Comparison of ENCODE assay signal across 9 cellular contexts in genomic region chr16:2905988-2906387, GRCh38. TPM values are rescaled to one million over a fixed set of nuclear protein-coding genes. Genes with fewer than 3 reads are reported as not detected.
DNase-seq lines count a peak whose midpoint lies in the region; ATAC-seq and TF ChIP-seq lines count a peak whose summit lies in the region.
"Had no signal": no experiment of that assay in that cellular context is flagged by ENCODE, and none has a peak within 500 bp of the region (broad histone marks: within the 10 kb centered on the region; RNA-seq: fewer than 3 reads in every experiment).

No MANE protein-coding gene starts in this region.

- peak overlapping the region; percentile 78 to 89 for H3K4me3 Mint-ChIP-seq in activated T-cell treated with anti-CD3 and anti-CD28 coated beads, Interleukin-2, amount 50 U/mL, for 72 hours
- H3K4me3 Mint-ChIP-seq in activated CD8-positive, alpha-beta T cell treated with anti-CD3 and anti-CD28 coated beads, Interleukin-2, amount 10 ng/mL, durations not matched to agents 7 days and 5 days, result peak overlapping the region; percentile 91

- no peaks in the 10 kb centered on the region for H3K27me3 Mint-ChIP-seq in activated T-cell treated with anti-CD3 and anti-CD28 coated beads, Interleukin-2, amount 50 U/mL, for 72 hours (ENCODE audit: low read depth)
- H3K27me3 Mint-ChIP-seq in activated CD8-positive, alpha-beta T cell treated with anti-CD3 and anti-CD28 coated beads, Interleukin-2, amount 10 ng/mL, durations not matched to agents 7 days and 5 days (ENCODE audit: low read depth), result peaks cover 5% of the 10 kb centered on the region

- H3K4me1 Mint-ChIP-seq in activated T-cell treated with anti-CD3 and anti-CD28 coated beads, Interleukin-2, amount 50 U/mL, for 72 hours (ENCODE audit: low read depth), result peaks cover 28% of the 10 kb centered on the region
- peaks cover 27% of the 10 kb centered on the region for H3K4me1 Mint-ChIP-seq in activated CD8-positive, alpha-beta T cell treated with anti-CD3 and anti-CD28 coated beads, Interleukin-2, amount 10 ng/mL, durations not matched to agents 7 days and 5 days (ENCODE audit: low read depth)

- H3K27ac ChIP-seq in temporal lobe (ENCODE audit: low read depth, low read length) (peak overlapping the region; percentile 30), brain microvascular endothelial cell (no peak overlapping the region)

- CTCF ChIA-PET in activated CD8-positive, alpha-beta T cell treated with anti-CD3 and anti-CD28 coated beads, Interleukin-2, amount 10 ng/mL, durations not matched to agents 7 days and 5 days (lab: Charles Lee), result interaction anchor here (0.7 to 3.1 kb wide), 10 partner anchors 11 to 67 kb away, joined by 3 to 25 read pairs (median 4); partner anchors contain the start of gene FLYWCH2

- H3K36me3 Mint-ChIP-seq in activated T-cell treated with anti-CD3 and anti-CD28 coated beads, Interleukin-2, amount 50 U/mL, for 72 hours (ENCODE audit: insufficient read depth in 2 of 2), result no peaks in the 10 kb centered on the region
- H3K36me3 Mint-ChIP-seq in activated CD8-positive, alpha-beta T cell treated with anti-CD3 and anti-CD28 coated beads, Interleukin-2, amount 10 ng/mL, durations not matched to agents 7 days and 5 days (ENCODE audit: low read depth), result no peaks in the 10 kb centered on the region

- in situ Hi-C loops in brain microvascular endothelial cell (cut with HindIII; ENCODE audit: low pct_ligation_motif_present, low sequenced_read_pairs), result no loop called here

- no peak for TF ChIP-seq CTCF in brain microvascular endothelial cell (IDR thresholded peaks at IDR 0.05; ENCODE audit: low read depth, low read length, missing control alignments)

- POLR2A ChIA-PET in activated CD8-positive, alpha-beta T cell treated with anti-CD3 and anti-CD28 coated beads, Interleukin-2, amount 10 ng/mL, durations not matched to agents 7 days and 5 days (lab: Charles Lee), result interaction anchor here (0.7 to 1.1 kb wide), 3 partner anchors 8 to 128 kb away, joined by 3 to 4 read pairs (median 3); partner anchors contain the start of gene FLYWCH2

- H3K27me3 ChIP-seq in brain microvascular endothelial cell (replicated peaks), result no peaks in the 10 kb centered on the region

- no peak overlapping the region for H3K4me3 ChIP-seq in brain microvascular endothelial cell (ENCODE audit: low read depth, low read length)

- H3K9me3 Mint-ChIP-seq in activated T-cell treated with anti-CD3 and anti-CD28 coated beads, Interleukin-2, amount 50 U/mL, for 72 hours, result no peaks in the 10 kb centered on the region
- no peaks in the 10 kb centered on the region for H3K9me3 Mint-ChIP-seq in activated CD8-positive, alpha-beta T cell treated with anti-CD3 and anti-CD28 coated beads, Interleukin-2, amount 10 ng/mL, durations not matched to agents 7 days and 5 days (ENCODE audit: insufficient read depth)

- no peak for ATAC-seq in activated T-cell treated with anti-CD3 and anti-CD28 coated beads, Interleukin-2, amount 50 U/mL, for 72 hours (replicated peaks in 1 of 2)
- ATAC-seq in activated CD8-positive, alpha-beta T cell treated with anti-CD3 and anti-CD28 coated beads, Interleukin-2, amount 10 ng/mL, durations not matched to agents 7 days and 5 days, result no peak

- DNase-seq in activated T-cell treated with anti-CD3 and anti-CD28 coated beads, Interleukin-2, amount 50 U/mL, for 72 hours, result no peak
- DNase-seq in activated T-cell treated with anti-CD3 and anti-CD28 coated beads for 4 hours (no peak), iPS-NIHi11 (ENCODE audit: low spot score) (peak; percentile 88), brain microvascular endothelial cell (no peak), NCI-H774 (lab: John Stamatoyannopoulos, UW) (no peak), hypothalamus (lab: John Stamatoyannopoulos, UW) (no peak)
- no peak for DNase-seq in activated CD8-positive, alpha-beta T cell treated with anti-CD3 and anti-CD28 coated beads, Interleukin-2, amount 10 ng/mL, durations not matched to agents 7 days and 5 days

- H3K27ac Mint-ChIP-seq in activated T-cell treated with anti-CD3 and anti-CD28 coated beads, Interleukin-2, amount 50 U/mL, for 72 hours, result no peak overlapping the region
- peak overlapping the region; percentile 62 for H3K27ac Mint-ChIP-seq in activated CD8-positive, alpha-beta T cell treated with anti-CD3 and anti-CD28 coated beads, Interleukin-2, amount 10 ng/mL, durations not matched to agents 7 days and 5 days

- H3K36me3 ChIP-seq in brain microvascular endothelial cell (replicated peaks), result no peaks in the 10 kb centered on the region

RNA-seq across cellular contexts. Expression of gene FLYWCH1, which starts 5.7 kb away (rescaled TPM):
- 10 to 100 TPM; 68.5 to 76.4 TPM for total RNA-seq in activated T-cell treated with anti-CD3 and anti-CD28 coated beads, Interleukin-2, amount 50 U/mL, for 72 hours
- 10 to 100 TPM; 44.6 to 48.9 TPM for total RNA-seq in activated CD8-positive, alpha-beta T cell treated with anti-CD3 and anti-CD28 coated beads, Interleukin-2, amount 10 ng/mL, durations not matched to agents 7 days and 5 days
- total RNA-seq in temporal lobe, result 19.4 TPM

RNA-seq across cellular contexts. Expression of gene FLYWCH2, which starts 23.0 kb away (rescaled TPM):
- 10 to 100 TPM; 26.4 to 29.1 TPM for total RNA-seq in activated T-cell treated with anti-CD3 and anti-CD28 coated beads, Interleukin-2, amount 50 U/mL, for 72 hours
- total RNA-seq in activated CD8-positive, alpha-beta T cell treated with anti-CD3 and anti-CD28 coated beads, Interleukin-2, amount 10 ng/mL, durations not matched to agents 7 days and 5 days, result 10 to 100 TPM; 22.5 to 22.8 TPM
- total RNA-seq in temporal lobe, result 28.3 TPM

RNA-seq across cellular contexts. Expression of gene PRSS22, which starts 48.0 kb away (rescaled TPM):
- 1 to 10 TPM in 1 of 2 donors, not detected in 1; 1.1 TPM for total RNA-seq in activated T-cell treated with anti-CD3 and anti-CD28 coated beads, Interleukin-2, amount 50 U/mL, for 72 hours
- not detected for total RNA-seq in activated CD8-positive, alpha-beta T cell treated with anti-CD3 and anti-CD28 coated beads, Interleukin-2, amount 10 ng/mL, durations not matched to agents 7 days and 5 days
- total RNA-seq in temporal lobe, result not detected
- total RNA-seq: T-helper 2 cell treated with Interferon-gamma antibody and Interleukin-4, amounts not matched to agents 100 ng/mL and 5 ng/mL, for 36 hours had no signal

RNA-seq across cellular contexts. Expression of gene KREMEN2, which starts 58.1 kb away (rescaled TPM):
- under 1 TPM; 0.12 TPM for total RNA-seq in activated T-cell treated with anti-CD3 and anti-CD28 coated beads, Interleukin-2, amount 50 U/mL, for 72 hours
- total RNA-seq in activated CD8-positive, alpha-beta T cell treated with anti-CD3 and anti-CD28 coated beads, Interleukin-2, amount 10 ng/mL, durations not matched to agents 7 days and 5 days, result under 1 TPM in 1 of 2 experiments, not detected in 1; 0.18 TPM
- 0.25 TPM for total RNA-seq in temporal lobe
- total RNA-seq: T-helper 2 cell treated with Interferon-gamma antibody and Interleukin-4, amounts not matched to agents 100 ng/mL and 5 ng/mL, for 36 hours had no signal
